Comparison of ENCODE assay signal across 8 cellular contexts in genomic region chr7:26167293-26167934, GRCh38. TPM values are rescaled to one million over a fixed set of nuclear protein-coding genes. Genes with fewer than 3 reads are reported as not detected.
DNase-seq lines count a peak whose midpoint lies in the region; ATAC-seq and TF ChIP-seq lines count a peak whose summit lies in the region.

No MANE protein-coding gene starts in this region.

- peaks cover 64% of the 10 kb centered on the region for H3K4me1 Mint-ChIP-seq in activated T-helper 1 cell treated with anti-CD3 and anti-CD28 coated beads, Interleukin-12 subunit alpha, Interleukin-12 subunit beta, Interleukin-2, Interleukin-4 antibody, amounts not matched to agents 30 ng/mL and 10 ng/mL and 1 ng/mL, durations not matched to agents 14 hours and 24 hours and 36 hours (ENCODE audit: low read depth)

- no peaks in the 10 kb centered on the region for H3K27me3 Mint-ChIP-seq in activated T-helper 1 cell treated with anti-CD3 and anti-CD28 coated beads, Interleukin-12 subunit alpha, Interleukin-12 subunit beta, Interleukin-2, Interleukin-4 antibody, amounts not matched to agents 30 ng/mL and 10 ng/mL and 1 ng/mL, durations not matched to agents 14 hours and 24 hours and 36 hours (ENCODE audit: insufficient read depth)

- peak; percentile 84 for ATAC-seq in HG02981 (IDR thresholded peaks at IDR 0.05; ENCODE audit: unreplicated experiment)
- ATAC-seq in omental fat pad (ENCODE audit: low FRiP score) = no peak

- peaks cover 47% of the 10 kb centered on the region for H3K36me3 Mint-ChIP-seq in activated T-helper 1 cell treated with anti-CD3 and anti-CD28 coated beads, Interleukin-12 subunit alpha, Interleukin-12 subunit beta, Interleukin-2, Interleukin-4 antibody, amounts not matched to agents 30 ng/mL and 10 ng/mL and 1 ng/mL, durations not matched to agents 14 hours and 24 hours and 36 hours (ENCODE audit: low read depth)

- peak overlapping the region; percentile 79 for H3K27ac Mint-ChIP-seq in activated T-helper 1 cell treated with anti-CD3 and anti-CD28 coated beads, Interleukin-12 subunit alpha, Interleukin-12 subunit beta, Interleukin-2, Interleukin-4 antibody, amounts not matched to agents 30 ng/mL and 10 ng/mL and 1 ng/mL, durations not matched to agents 14 hours and 24 hours and 36 hours

- H3K4me3 Mint-ChIP-seq in activated T-helper 1 cell treated with anti-CD3 and anti-CD28 coated beads, Interleukin-12 subunit alpha, Interleukin-12 subunit beta, Interleukin-2, Interleukin-4 antibody, amounts not matched to agents 30 ng/mL and 10 ng/mL and 1 ng/mL, durations not matched to agents 14 hours and 24 hours and 36 hours = peak overlapping the region; percentile 16

- DNase-seq in stimulated activated CD4-positive, alpha-beta T cell treated with anti-CD3 and anti-CD28 coated beads, Interleukin-1b, Interleukin-23, amount 100 ng/mL, for 48 hours = peak; percentile 48
- no peak for DNase-seq in stimulated activated CD4-positive, alpha-beta T cell treated with anti-CD3 and anti-CD28 coated beads, Interleukin-2, amount 100 ng/mL, for 24 hours
- DNase-seq in activated T-helper 1 cell treated with anti-CD3 and anti-CD28 coated beads, Interleukin-12 subunit alpha, Interleukin-12 subunit beta, Interleukin-2, Interleukin-4 antibody, amounts not matched to agents 30 ng/mL and 10 ng/mL and 1 ng/mL, durations not matched to agents 14 hours and 24 hours and 36 hours (ENCODE audit: low spot score) = no peak
- DNase-seq in mesenteric fat pad (ENCODE audit: low spot score) (no peak), cerebellar cortex (ENCODE audit: low spot score) (no peak), DMS153 treated with DMSO at 0.1 percent for 48 hours (lab: John Stamatoyannopoulos, UW; ENCODE audit: unreplicated experiment) (no peak), omental fat pad (ENCODE audit: low spot score) (no peak)

- H3K9me3 Mint-ChIP-seq in activated T-helper 1 cell treated with anti-CD3 and anti-CD28 coated beads, Interleukin-12 subunit alpha, Interleukin-12 subunit beta, Interleukin-2, Interleukin-4 antibody, amounts not matched to agents 30 ng/mL and 10 ng/mL and 1 ng/mL, durations not matched to agents 14 hours and 24 hours and 36 hours = no peaks in the 10 kb centered on the region

- no peak for TF ChIP-seq CTCF in omental fat pad (IDR thresholded peaks at IDR 0.05)

- intact Hi-C loops in activated T-helper 1 cell treated with anti-CD3 and anti-CD28 coated beads, Interleukin-12 subunit alpha, Interleukin-12 subunit beta, Interleukin-2, Interleukin-4 antibody, amounts not matched to agents 30 ng/mL and 10 ng/mL and 1 ng/mL, durations not matched to agents 14 hours and 24 hours and 36 hours (cut with micrococcal nuclease) = loop anchor here (1.0 to 2.0 kb wide), 2 partner anchors 11 to 15 kb away; partner anchors contain the start of gene NFE2L3

RNA-seq across cellular contexts. Expression of gene NFE2L3, which starts 15.4 kb away (rescaled TPM):
- 80.1 TPM in 2 replicates for total RNA-seq in activated T-helper 1 cell treated with anti-CD3 and anti-CD28 coated beads, Interleukin-12 subunit alpha, Interleukin-12 subunit beta, Interleukin-2, Interleukin-4 antibody, amounts not matched to agents 30 ng/mL and 10 ng/mL and 1 ng/mL, durations not matched to agents 14 hours and 24 hours and 36 hours
- total RNA-seq in mesenteric fat pad (2.7 TPM), omental fat pad (10 to 100 TPM in 1 of 4 donors, 1 to 10 TPM in 3; 3.9 to 12.1 (median 5.3) TPM)

RNA-seq across cellular contexts. Expression of gene HNRNPA2B1, which starts 33.1 kb away (rescaled TPM):
- 821 and 823 TPM in 2 replicates for total RNA-seq in activated T-helper 1 cell treated with anti-CD3 and anti-CD28 coated beads, Interleukin-12 subunit alpha, Interleukin-12 subunit beta, Interleukin-2, Interleukin-4 antibody, amounts not matched to agents 30 ng/mL and 10 ng/mL and 1 ng/mL, durations not matched to agents 14 hours and 24 hours and 36 hours
- total RNA-seq in mesenteric fat pad (361 TPM), omental fat pad (100 to 1,000 TPM; 206 to 296 (median 285) TPM)

RNA-seq across cellular contexts. Expression of gene CBX3, which starts 34.1 kb away (rescaled TPM):
- total RNA-seq in activated T-helper 1 cell treated with anti-CD3 and anti-CD28 coated beads, Interleukin-12 subunit alpha, Interleukin-12 subunit beta, Interleukin-2, Interleukin-4 antibody, amounts not matched to agents 30 ng/mL and 10 ng/mL and 1 ng/mL, durations not matched to agents 14 hours and 24 hours and 36 hours = 284 and 298 TPM in 2 replicates
- 102 TPM for total RNA-seq in mesenteric fat pad
- 100 to 1,000 TPM in 1 of 4 donors, 10 to 100 TPM in 3; 60.1 to 111 (median 87.4) TPM for total RNA-seq in omental fat pad
